8 cellular contexts compared by ENCODE assay signal in genomic region chr11:69297926-69298777, GRCh38. TPM values are rescaled to one million over a fixed set of nuclear protein-coding genes. Genes with fewer than 3 reads are reported as not detected.
DNase-seq lines count a peak whose midpoint lies in the region; ATAC-seq and TF ChIP-seq lines count a peak whose summit lies in the region.

No MANE protein-coding gene starts in this region.

- intact Hi-C loops in OCI-LY7 (cut with micrococcal nuclease; ENCODE audit: unreplicated experiment), result loop anchor here (5.0 to 10.0 kb wide), 2 partner anchors 84 to 147 kb away; no protein-coding TSS in a partner anchor

- peaks cover 67% of the 10 kb centered on the region for H3K4me1 ChIP-seq in OCI-LY7 (ENCODE audit: insufficient read depth, low read length, poor library complexity, severe bottlenecking)
- peaks cover 16% of the 10 kb centered on the region for H3K4me1 ChIP-seq in smooth muscle cell (ENCODE audit: low read depth)

- H3K4me2 ChIP-seq in OCI-LY7 (ENCODE audit: low read length) (peak overlapping the region; percentile 88), smooth muscle cell (peak overlapping the region; percentile 43)

- H3F3A ChIP-seq in smooth muscle cell (ENCODE audit: low read depth), result peaks cover 10% of the 10 kb centered on the region

- H4K20me1 ChIP-seq in OCI-LY7 (ENCODE audit: insufficient read depth, low read length) (no peaks in the 10 kb centered on the region), smooth muscle cell (ENCODE audit: low read depth) (no peaks in the 10 kb centered on the region)

- H3K9ac ChIP-seq in smooth muscle cell (ENCODE audit: low read depth), result peak overlapping the region; percentile 54

- BruUV-seq in OCI-LY7 (replicated peaks; lab: Mats Ljungman, UMichigan), result no TSS peak

- 58% methylated on average over 26 of the region's 26 CpGs for WGBS in smooth muscle cell (ENCODE audit: low lambda C conversion rate)

- DNase-seq in A172 (ENCODE audit: low spot score) (peak; percentile 97), OCI-LY7 (ENCODE audit: low spot score) (peak; percentile 57), astrocyte of the hippocampus (ENCODE audit: low read depth, low spot score) (peak; percentile 84), hippocampal formation (lab: John Stamatoyannopoulos, UW) (peak; percentile 4 to 48), smooth muscle cell (lab: John Stamatoyannopoulos, UW; ENCODE audit: unreplicated experiment) (no peak), NCI-H187 treated with DMSO at 0.1 percent for 48 hours (lab: John Stamatoyannopoulos, UW) (no peak)

- no peaks in the 10 kb centered on the region for H3K36me3 ChIP-seq in OCI-LY7 (ENCODE audit: insufficient read depth, low read length)
- H3K36me3 ChIP-seq in smooth muscle cell (ENCODE audit: low read depth), result no peaks in the 10 kb centered on the region

- no peaks in the 10 kb centered on the region for H3K9me3 ChIP-seq in OCI-LY7 (ENCODE audit: low read length)
- no peaks in the 10 kb centered on the region for H3K9me3 ChIP-seq in smooth muscle cell (replicated peaks; ENCODE audit: low read depth)

- H3K27ac ChIP-seq in OCI-LY7 (ENCODE audit: low read depth, low read length, poor library complexity, severe bottlenecking) (peak overlapping the region; percentile 84), smooth muscle cell (ENCODE audit: low read depth) (peak overlapping the region; percentile 85)

- H3K27me3 ChIP-seq in smooth muscle cell (ENCODE audit: low read depth), result no peaks in the 10 kb centered on the region

- no peaks in the 10 kb centered on the region for H3K9me2 ChIP-seq in OCI-LY7 (ENCODE audit: insufficient read depth, low read length)

- TF ChIP-seq CTCF in OCI-LY7 (conservative IDR thresholded peaks at IDR 0.05; ENCODE audit: low read length) (no peak), smooth muscle cell (IDR thresholded peaks at IDR 0.05; ENCODE audit: borderline replicate concordance, insufficient read depth, poor library complexity, severe bottlenecking) (no peak)

- H3K4me3 ChIP-seq in OCI-LY7 (ENCODE audit: low read depth, low read length, poor library complexity, severe bottlenecking), result peak overlapping the region; percentile 72
- H3K4me3 ChIP-seq in smooth muscle cell, result no peak overlapping the region

- H2AFZ ChIP-seq in OCI-LY7 (ENCODE audit: low read length), result peak overlapping the region; percentile 44; the same call in 1 of the 2 replicates
- no peak overlapping the region for H2AFZ ChIP-seq in smooth muscle cell (ENCODE audit: low read depth)

- CTCF ChIA-PET in OCI-LY7 (lab: Charles Lee; ENCODE audit: unreplicated experiment), result interaction anchor here (0.5 to 1.4 kb wide), 2 partner anchors 14 to 1438 kb away, joined by 3 read pairs; no protein-coding TSS in a partner anchor

- ATAC-seq in GM18499 (IDR thresholded peaks at IDR 0.05; ENCODE audit: insufficient read depth, unreplicated experiment) (peak; percentile 36), HG03025 (IDR thresholded peaks at IDR 0.05; ENCODE audit: low FRiP score, unreplicated experiment) (peak; percentile 42)

- H3K79me2 ChIP-seq in OCI-LY7 (ENCODE audit: insufficient read depth, low read depth, low read length) (no peaks in the 10 kb centered on the region; the same call in 1 of the 2 replicates), smooth muscle cell (ENCODE audit: low read depth) (no peaks in the 10 kb centered on the region)

- POLR2A ChIA-PET in OCI-LY7 (lab: Charles Lee), result interaction anchor here (1.0 to 1.2 kb wide), 2 partner anchors 9 to 85 kb away, joined by 4 to 5 read pairs; no protein-coding TSS in a partner anchor

RNA-seq across cellular contexts. Expression of gene MYEOV, which starts 4.2 kb away (rescaled TPM):
- 68.7 and 130 TPM in 2 replicates for total RNA-seq in A172 (2014; rRNA removed; shearing (Covaris generic))
- total RNA-seq in OCI-LY7 (2014; rRNA removed; shearing (Covaris generic)), result 1.0 and 3.2 TPM in 2 replicates
- 7.7 and 8.8 TPM in 2 replicates for total RNA-seq in OCI-LY7 (2022)
- not detected in 2 replicates for total RNA-seq in smooth muscle cell
- polyA plus RNA-seq in smooth muscle cell, result 0.33 and 1.1 TPM in 2 replicates

Comparison
In these comparisons a context has a peak if more than half of its experiments do, and no peak if none do; other contexts are left out.
1. DNase-seq: peak in A172 (single experiment), OCI-LY7 (single experiment), astrocyte of the hippocampus (single experiment) and hippocampal formation (2 of 2); none in smooth muscle cell (single experiment) and NCI-H187 treated with DMSO at 0.1 percent for 48 hours (single experiment).